In genomic region chr10:47248436-47249090, GRCh38 we compare ENCODE assay signal across 21 cellular contexts. TPM values are rescaled to one million over a fixed set of nuclear protein-coding genes. Genes with fewer than 3 reads are reported as not detected.
"Had no signal": no experiment of that assay in that cellular context is flagged by ENCODE, and none has a peak within 500 bp of the region (broad histone marks: within the 10 kb centered on the region; RNA-seq: fewer than 3 reads in every experiment).

No MANE protein-coding gene starts in this region.

- H3K4me1 ChIP-seq: adrenal gland, breast epithelium, neural progenitor cell had no signal

- H3K27me3 Mint-ChIP-seq: activated B cell treated with CpG ODN at 0.5 μM for 24 hours; stimulated activated naive B cell treated with anti-CD40 and anti-IgM and Interleukin-4, amounts not matched to agents 10 μg/mL and 1 μg/mL and 100 μg/mL, for 72 hours had no signal

- H3K4me3 ChIP-seq: adrenal gland, breast epithelium, gastrocnemius medialis, left ventricle myocardium inferior, neural progenitor cell, ovary, thoracic aorta had no signal

- H3K4me1 Mint-ChIP-seq: activated B cell treated with CpG ODN at 0.5 μM for 24 hours had no signal

- DNase-seq: activated B cell treated with CpG ODN at 0.5 μM for 24 hours; activated CD4-positive, alpha-beta T cell treated with anti-CD3 and anti-CD28 coated beads, Interleukin-2, amount 50 U/mL, for 1 hour; activated naive CD4-positive, alpha-beta T cell treated with anti-CD3 and anti-CD28 coated beads for 36 hours; activated T-cell treated with anti-CD3 and anti-CD28 coated beads, Interleukin-2, amount 50 U/mL, for 4 hours; cerebellar nuclear complex; effector CD4-positive, alpha-beta T cell; gastrocnemius medialis; left ventricle myocardium inferior; mammary epithelial cell; ovary; stimulated activated naive B cell treated with anti-CD40 and anti-IgM and Interleukin-4, amounts not matched to agents 10 μg/mL and 1 μg/mL and 100 μg/mL, for 72 hours; T-helper 1 cell; T-helper 9 cell had no signal

- H3K36me3 ChIP-seq: adrenal gland, breast epithelium, gastrocnemius medialis, left ventricle myocardium inferior, neural progenitor cell, ovary, thoracic aorta had no signal

- H3K27ac ChIP-seq: adrenal gland, breast epithelium, gastrocnemius medialis, left ventricle myocardium inferior, neural progenitor cell, ovary, thoracic aorta had no signal

- H3K9me3 Mint-ChIP-seq: activated B cell treated with CpG ODN at 0.5 μM for 24 hours; activated naive CD4-positive, alpha-beta T cell treated with anti-CD3 and anti-CD28 coated beads for 36 hours; activated T-cell treated with anti-CD3 and anti-CD28 coated beads, Interleukin-2, amount 50 U/mL, for 4 hours; neural progenitor cell; stimulated activated naive B cell treated with anti-CD40 and anti-IgM and Interleukin-4, amounts not matched to agents 10 μg/mL and 1 μg/mL and 100 μg/mL, for 72 hours had no signal

- H3K4me3 Mint-ChIP-seq: activated B cell treated with CpG ODN at 0.5 μM for 24 hours; activated naive CD4-positive, alpha-beta T cell treated with anti-CD3 and anti-CD28 coated beads for 36 hours; activated T-cell treated with anti-CD3 and anti-CD28 coated beads, Interleukin-2, amount 50 U/mL, for 4 hours; neural progenitor cell; stimulated activated naive B cell treated with anti-CD40 and anti-IgM and Interleukin-4, amounts not matched to agents 10 μg/mL and 1 μg/mL and 100 μg/mL, for 72 hours had no signal

- H3K36me3 Mint-ChIP-seq: neural progenitor cell; stimulated activated naive B cell treated with anti-CD40 and anti-IgM and Interleukin-4, amounts not matched to agents 10 μg/mL and 1 μg/mL and 100 μg/mL, for 72 hours had no signal

- H3K9me3 ChIP-seq: adrenal gland, breast epithelium, gastrocnemius medialis, left ventricle myocardium inferior, ovary, thoracic aorta had no signal

- H3K27ac Mint-ChIP-seq: activated B cell treated with CpG ODN at 0.5 μM for 24 hours; activated naive CD4-positive, alpha-beta T cell treated with anti-CD3 and anti-CD28 coated beads for 36 hours; neural progenitor cell; stimulated activated naive B cell treated with anti-CD40 and anti-IgM and Interleukin-4, amounts not matched to agents 10 μg/mL and 1 μg/mL and 100 μg/mL, for 72 hours had no signal

- H3K27me3 ChIP-seq: adrenal gland, breast epithelium, gastrocnemius medialis, neural progenitor cell, ovary had no signal

RNA-seq across cellular contexts. Expression of gene GDF10, which starts 51.4 kb away (rescaled TPM):
- total RNA-seq: activated B cell treated with CpG ODN at 0.5 μM for 24 hours, esophagus mucosa, kidney epithelial cell, mammary epithelial cell, myocyte, pulmonary artery endothelial cell had no signal
- polyA plus RNA-seq: mammary epithelial cell had no signal
